Comparison of ENCODE assay signal across 16 cellular contexts in genomic region chr12:67786086-67786485, GRCh38.
DNase-seq lines count a peak whose midpoint lies in the region; ATAC-seq and TF ChIP-seq lines count a peak whose summit lies in the region.
"Had no signal": no experiment of that assay in that cellular context is flagged by ENCODE, and none has a peak within 500 bp of the region (broad histone marks: within the 10 kb centered on the region; RNA-seq: fewer than 3 reads in every experiment).

No MANE protein-coding gene starts in this region.

- DNase-seq in RPMI8226 = peak; percentile 7
- DNase-seq in myocyte (ENCODE audit: low read depth) = peak; percentile 80
- no peak for DNase-seq in glomerular visceral epithelial cell (ENCODE audit: extremely low spot score)
- DNase-seq in NCI-H226 = no peak
- no peak for DNase-seq in erythroblast (lab: John Stamatoyannopoulos, UW)
- DNase-seq: BE2C; CD4-positive, alpha-beta memory T cell; DND-41; GF-D8; H7 had no signal

- H3K27ac ChIP-seq in KMS-11 = peak overlapping the region; percentile 44
- H3K27ac ChIP-seq in skeletal muscle tissue (ENCODE audit: low read depth, low read length) = peak overlapping the region; percentile 77
- H3K27ac ChIP-seq: C4-2B had no signal

- H3K9me3 ChIP-seq in skeletal muscle tissue (ENCODE audit: control insufficient read depth in 3 of 3, low read length in 3 of 3) = no peaks in the 10 kb centered on the region
- H3K9me3 ChIP-seq: BE2C had no signal

- peak overlapping the region; percentile 5; the same call in 1 of the 2 replicates for H2AFZ ChIP-seq in KMS-11 (ENCODE audit: low read depth)
- H2AFZ ChIP-seq: GM23338 had no signal

- H3K36me3 ChIP-seq in KMS-11 (ENCODE audit: insufficient read depth) (no peaks in the 10 kb centered on the region), skeletal muscle tissue (ENCODE audit: control insufficient read depth in 3 of 3, insufficient read depth in 3 of 3, low read length in 3 of 3) (no peaks in the 10 kb centered on the region)
- H3K36me3 ChIP-seq: BE2C had no signal

- H3K9ac ChIP-seq in KMS-11 = no peak overlapping the region
- H3K9ac ChIP-seq in skeletal muscle tissue (ENCODE audit: low read depth in 1 of 3, low read length in 3 of 3) = no peak overlapping the region

- TF ChIP-seq CTCF in KMS-11 (conservative IDR thresholded peaks at IDR 0.05; ENCODE audit: low read depth, low read length) = no peak

- H4K20me1 ChIP-seq in KMS-11 (ENCODE audit: insufficient read depth) = no peaks in the 10 kb centered on the region

- H3K79me2 ChIP-seq in KMS-11 (ENCODE audit: insufficient read depth, low read depth) = no peaks in the 10 kb centered on the region

- TF ChIP-seq POLR2A in erythroblast (IDR thresholded peaks at IDR 0.05; ENCODE audit: low read length) = no peak

- ATAC-seq in HG02623 (IDR thresholded peaks at IDR 0.05; ENCODE audit: unreplicated experiment) = no peak
- ATAC-seq: GM23338, HepG2 had no signal

- H3K4me2 ChIP-seq in KMS-11 = peak overlapping the region; percentile 56
- H3K4me2 ChIP-seq: GM23338 had no signal

- H3K27me3 ChIP-seq in KMS-11 (ENCODE audit: insufficient read depth, low read depth) (no peaks in the 10 kb centered on the region), skeletal muscle tissue (ENCODE audit: control insufficient read depth in 3 of 3, insufficient read depth in 3 of 3, low read length in 3 of 3) (no peaks in the 10 kb centered on the region)
- H3K27me3 ChIP-seq: BE2C had no signal

- no peak overlapping the region for H3K4me3 ChIP-seq in KMS-11 (IDR thresholded peaks at IDR 0.05; ENCODE audit: insufficient read depth, low read depth, low read length)
- no peak overlapping the region for H3K4me3 ChIP-seq in skeletal muscle tissue (ENCODE audit: low read length in 3 of 3)
- H3K4me3 ChIP-seq: GM23338 had no signal

- H3K4me1 ChIP-seq in KMS-11 (ENCODE audit: low read depth, poor library complexity, severe bottlenecking) (peaks cover 59% of the 10 kb centered on the region), skeletal muscle tissue (ENCODE audit: control insufficient read depth in 3 of 3, insufficient read depth in 3 of 3, low read length in 3 of 3) (peaks cover 10 to 18% (median 12%) of the 10 kb centered on the region in 3 donors)
- H3K4me1 ChIP-seq: BE2C had no signal

Comparison
In these comparisons a context has a peak if more than half of its experiments do, and no peak if none do; other contexts are left out.
1. DNase-seq: peak in RPMI8226 (single experiment) and myocyte (single experiment); none in glomerular visceral epithelial cell (single experiment), NCI-H226 (single experiment) and erythroblast (0 of 2).